In the genomic region with DNA sequence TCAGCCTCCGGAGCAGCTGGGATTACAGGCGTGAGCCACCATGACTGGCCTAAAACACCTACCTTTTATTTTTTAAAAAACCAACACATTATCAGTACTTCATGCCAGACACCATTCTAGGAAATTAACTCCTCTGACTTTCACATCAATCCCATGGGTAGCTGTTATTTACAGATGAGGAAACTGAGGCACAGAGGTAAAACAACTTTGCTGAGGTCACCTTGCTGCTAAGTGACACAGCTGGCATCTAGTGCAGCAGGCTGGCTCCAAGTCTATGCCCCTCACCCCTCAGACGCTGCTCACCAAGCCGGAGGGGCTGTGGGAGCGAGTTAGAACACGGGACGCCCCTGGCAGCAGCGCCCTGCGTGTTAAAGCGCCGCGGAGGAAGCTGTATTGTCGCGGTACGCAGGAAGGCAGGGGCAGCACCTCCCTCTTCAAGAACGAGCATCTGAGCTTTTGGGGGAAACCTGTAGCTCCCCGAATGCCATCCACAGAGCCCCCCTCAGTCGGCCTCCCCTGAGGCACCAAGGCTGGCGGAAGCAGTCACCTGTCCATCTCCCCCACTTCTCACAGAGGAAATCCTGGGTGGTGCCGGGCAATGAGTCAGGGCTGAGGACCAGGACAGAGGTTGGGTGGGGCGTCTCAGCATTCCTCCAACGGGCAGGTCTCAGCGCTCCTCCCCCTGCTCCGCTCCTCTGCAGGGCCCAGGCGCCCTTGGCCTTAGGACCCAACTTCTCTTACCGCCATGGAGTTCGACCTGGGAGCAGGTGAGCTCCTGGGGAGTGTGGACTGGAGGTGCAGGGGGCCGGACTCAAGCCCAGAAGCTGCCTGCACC, we compare ENCODE assay signal across 9 cellular contexts. TPM values are rescaled to one million over a fixed set of nuclear protein-coding genes. Genes with fewer than 3 reads are reported as not detected.
DNase-seq lines count a peak whose midpoint lies in the region; ATAC-seq lines count a peak whose summit lies in the region.
"Had no signal": no experiment of that assay in that cellular context is flagged by ENCODE, and none has a peak within 500 bp of the region (broad histone marks: within the 10 kb centered on the region; RNA-seq: fewer than 3 reads in every experiment).

A gene (plus strand): TSS at position 735 of the 835 bp plus-strand sequence. CDS start 11 bp downstream, at position 746.

- peaks cover 20% of the 10 kb centered on the region for H3K4me1 ChIP-seq in NT2/D1 (ENCODE audit: insufficient read depth, insufficient read length)

- peak within 1 kb of the TSS; percentile 64 for H3K9ac ChIP-seq in NT2/D1 (ENCODE audit: insufficient read length, low read depth)

- peaks cover 36% of the 10 kb centered on the region for H3K36me3 ChIP-seq in NT2/D1 (ENCODE audit: insufficient read depth, insufficient read length, low read length)

- H3K9me3 ChIP-seq in NT2/D1 (ENCODE audit: insufficient read depth, low read length), result no peaks in the 10 kb centered on the region

- peak; percentile 86 for ATAC-seq in esophagus mucosa
- ATAC-seq in GM21576 (IDR thresholded peaks at IDR 0.05; ENCODE audit: unreplicated experiment), result no peak

- DNase-seq in 8988T (peak; percentile 99), NT2/D1 (ENCODE audit: low read depth, low spot score) (no peak), mucosa of gallbladder (ENCODE audit: low spot score) (peak; percentile 81), DMS53 treated with DMSO at 0.1 percent for 48 hours (lab: John Stamatoyannopoulos, UW; ENCODE audit: unreplicated experiment) (no peak), NCI-H82 (lab: John Stamatoyannopoulos, UW) (no peak), NCI-H82 treated with DMSO at 0.1 percent for 48 hours (lab: John Stamatoyannopoulos, UW; ENCODE audit: unreplicated experiment) (no peak)
- DNase-seq: activated CD4-positive, alpha-beta memory T cell treated with anti-CD3 and anti-CD28 coated beads, Interleukin-2, amount 10 ng/mL, durations not matched to agents 7 days and 5 days had no signal

- H3K27me3 ChIP-seq in NT2/D1 (ENCODE audit: insufficient read depth, insufficient read length), result no peaks in the 10 kb centered on the region

- no peak within 1 kb of the TSS for H3K4me3 ChIP-seq in NT2/D1 (ENCODE audit: insufficient read length, low read depth)

RNA-seq across cellular contexts. Expression of the gene that starts here (rescaled TPM):
- total RNA-seq in esophagus mucosa (272 TPM), mucosa of gallbladder (77.7 TPM)

Comparison
In these comparisons a context has a peak if more than half of its experiments do, and no peak if none do; other contexts are left out.
1. DNase-seq: peak in 8988T (single experiment) and mucosa of gallbladder (single experiment); none in NT2/D1 (single experiment), DMS53 treated with DMSO at 0.1 percent for 48 hours (single experiment), NCI-H82 (single experiment) and NCI-H82 treated with DMSO at 0.1 percent for 48 hours (single experiment).